1 cellular context compared by ENCODE assay signal in genomic region chr22:38984782-38985757, GRCh38.
TF ChIP-seq lines count a peak whose summit lies in the region.
"Not testable (repeated sequence)": the region's sequence is repeated elsewhere in the genome, so short reads cannot be mapped to it uniquely, and the experiment has no call there.

No MANE protein-coding gene starts in this region.

TF ChIP-seq in K562, 482 proteins besides CTCF, POLR2A, EP300 and RAD21:
- TF ChIP-seq ZEB2 (IDR thresholded peaks at IDR 0.05) (peak; percentile 49; the same call in 1 of the 2 replicates), ATF3 (IDR thresholded peaks at IDR 0.05) (peak; percentile 54)
- not testable (repeated sequence) for TF ChIP-seq ATF3 (CRISPR knock-in tag; conservative IDR thresholded peaks at IDR 0.05)
